ENCODE assay signal across 8 cellular contexts in genomic region chr4:42656736-42656985, GRCh38. TPM values are rescaled to one million over a fixed set of nuclear protein-coding genes. Genes with fewer than 3 reads are reported as not detected.
DNase-seq lines count a peak whose midpoint lies in the region; ATAC-seq and TF ChIP-seq lines count a peak whose summit lies in the region.

No MANE protein-coding gene starts in this region.

- peaks cover 47% of the 10 kb centered on the region for H3K4me1 Mint-ChIP-seq in activated T-cell treated with anti-CD3 and anti-CD28 coated beads, Interleukin-2, amount 50 U/mL, for 4 hours (ENCODE audit: low read depth)

- no peak for TF ChIP-seq POLR2A in right lobe of liver (IDR thresholded peaks at IDR 0.05)
- TF ChIP-seq POLR2A in thyroid gland (IDR thresholded peaks at IDR 0.05): no peak

- no peaks in the 10 kb centered on the region for H3K9me3 ChIP-seq in right lobe of liver
- H3K9me3 ChIP-seq in thyroid gland: no peaks in the 10 kb centered on the region

- H3K4me1 ChIP-seq in right lobe of liver: peaks cover 0 to 8% (median 0%) of the 10 kb centered on the region in 4 donors
- H3K4me1 ChIP-seq in thyroid gland: peaks cover 34 to 40% of the 10 kb centered on the region in 2 donors

- DNase-seq in activated T-cell treated with anti-CD3 and anti-CD28 coated beads, Interleukin-2, amount 50 U/mL, for 4 hours: no peak
- DNase-seq in activated T-cell treated with anti-CD3 and anti-CD28 coated beads for 4 hours (no peak), right lobe of liver (no peak), thyroid gland (no peak), NCI-H1417 (lab: John Stamatoyannopoulos, UW) (no peak)

- no peaks in the 10 kb centered on the region for H3K36me3 ChIP-seq in right lobe of liver
- no peaks in the 10 kb centered on the region for H3K36me3 ChIP-seq in thyroid gland

- intact Hi-C loops in right lobe of liver (cut with DNase I): no loop called here
- intact Hi-C loops in thyroid gland (cut with DNase I): no loop called here

- peak overlapping the region; percentile 95 for H3K27ac ChIP-seq in angular gyrus (ENCODE audit: low read depth, low read length)
- peak overlapping the region in 2 of 3 donors; percentile 43 to 85 for H3K27ac ChIP-seq in right lobe of liver
- peak overlapping the region; percentile 72 to 88 (median 79) for H3K27ac ChIP-seq in thyroid gland

- no peaks in the 10 kb centered on the region for H3K27me3 ChIP-seq in right lobe of liver
- no peaks in the 10 kb centered on the region for H3K27me3 ChIP-seq in thyroid gland

- no peak for TF ChIP-seq CTCF in right lobe of liver (IDR thresholded peaks at IDR 0.05)
- no peak for TF ChIP-seq CTCF in thyroid gland (IDR thresholded peaks at IDR 0.05)

- H3K4me3 ChIP-seq in right lobe of liver (peak overlapping the region; percentile 76 to 90 (median 78)), thyroid gland (replicated peaks in 1 of 3) (peak overlapping the region; percentile 68 to 92 (median 68))

- peaks cover 12% of the 10 kb centered on the region for H3K36me3 Mint-ChIP-seq in activated T-cell treated with anti-CD3 and anti-CD28 coated beads, Interleukin-2, amount 50 U/mL, for 4 hours (ENCODE audit: insufficient read depth)

- H3K4me3 Mint-ChIP-seq in activated T-cell treated with anti-CD3 and anti-CD28 coated beads, Interleukin-2, amount 50 U/mL, for 4 hours: peak overlapping the region; percentile 90

- no peak for ATAC-seq in activated T-cell treated with anti-CD3 and anti-CD28 coated beads, Interleukin-2, amount 50 U/mL, for 4 hours
- ATAC-seq in right lobe of liver (peak in 1 of 4 donors; percentile 2), GM21367 (IDR thresholded peaks at IDR 0.05; ENCODE audit: unreplicated experiment) (no peak), GM21619 (IDR thresholded peaks at IDR 0.05; ENCODE audit: unreplicated experiment) (no peak)

- no peaks in the 10 kb centered on the region for H3K27me3 Mint-ChIP-seq in activated T-cell treated with anti-CD3 and anti-CD28 coated beads, Interleukin-2, amount 50 U/mL, for 4 hours (ENCODE audit: low read depth)

- H3K9me3 Mint-ChIP-seq in activated T-cell treated with anti-CD3 and anti-CD28 coated beads, Interleukin-2, amount 50 U/mL, for 4 hours: peaks cover 13% of the 10 kb centered on the region

- no CpG with 5 or more reads among the region's 31 CpGs for WGBS in right lobe of liver (ENCODE audit: insufficient coverage, low coverage, low lambda C conversion rate, missing lambda C conversion rate)
- 0 to 1% methylated on average over 4 to 13 of the region's 31 CpGs for WGBS in thyroid gland, 2 donors

RNA-seq across cellular contexts. Expression of gene ATP8A1, which starts 0.2 kb away (rescaled TPM):
- total RNA-seq in activated T-cell treated with anti-CD3 and anti-CD28 coated beads, Interleukin-2, amount 50 U/mL, for 4 hours: 10 to 100 TPM in 2 of 3 donors, 1 to 10 TPM in 1; 8.1 to 14.8 (median 11.4) TPM
- total RNA-seq in right lobe of liver (1 to 10 TPM; 1.0 to 3.4 (median 1.9) TPM), thyroid gland (100 to 1,000 TPM; 191 to 274 (median 245) TPM)

Comparison
In these comparisons a context has a peak if more than half of its experiments do, and no peak if none do; other contexts are left out.
1. RNA of gene ATP8A1, which starts 0.2 kb away (total RNA-seq): 191 to 274 TPM in thyroid gland; 8.1 to 14.8 TPM in activated T-cell treated with anti-CD3 and anti-CD28 coated beads, Interleukin-2, amount 50 U/mL, for 4 hours and 1.0 to 3.4 TPM in right lobe of liver; every median in the first group is over 10 times any median in the second.
2. Peak in every context shown above with its lines, with median percentiles within 50 percentile points of each other: H3K27ac ChIP-seq.